In genomic region chrX:31213941-31214340, GRCh38 we compare ENCODE assay signal across 9 cellular contexts.
A peak's percentile ranks its signal among the peaks of the same experiment; 100 is the strongest.
DNase-seq lines count a peak whose midpoint lies in the region; ATAC-seq and TF ChIP-seq lines count a peak whose summit lies in the region.
"Had no signal": no experiment of that assay in that cellular context is flagged by ENCODE, and none has a peak within 500 bp of the region (broad histone marks: within the 10 kb centered on the region; RNA-seq: fewer than 3 reads in every experiment).

No MANE protein-coding gene starts in this region.

- H3K9me2 ChIP-seq in hepatocyte (replicated peaks; ENCODE audit: insufficient read depth) = no peaks in the 10 kb centered on the region

- ATAC-seq in GM19395 (IDR thresholded peaks at IDR 0.05; ENCODE audit: unreplicated experiment) (peak; percentile 57), HG02970 (IDR thresholded peaks at IDR 0.05; ENCODE audit: low FRiP score, unreplicated experiment) (no peak)

- no peaks in the 10 kb centered on the region for H3K9me3 ChIP-seq in BE2C
- H3K9me3 ChIP-seq in hepatocyte (ENCODE audit: low read depth) = no peaks in the 10 kb centered on the region

- peak; percentile 10 for DNase-seq in BE2C
- DNase-seq in RPMI8226 = peak; percentile 7
- DNase-seq in hepatocyte (ENCODE audit: low spot score) = peak; percentile 19
- no peak for DNase-seq in DMS153 (lab: John Stamatoyannopoulos, UW)
- no peak for DNase-seq in SIG-M5 (lab: John Stamatoyannopoulos, UW)
- DNase-seq in stimulated activated CD4-positive, alpha-beta T cell treated with anti-CD3 and anti-CD28 coated beads, Interleukin-4, amount 100 ng/mL, for 24 hours = no peak

- no peaks in the 10 kb centered on the region for H3K36me3 ChIP-seq in BE2C
- H3K36me3 ChIP-seq in hepatocyte (replicated peaks; ENCODE audit: insufficient read depth, low read depth) = no peaks in the 10 kb centered on the region

- H3K4me3 ChIP-seq in BE2C (ENCODE audit: low read depth, low read length) = no peak overlapping the region
- H3K4me3 ChIP-seq in hepatocyte = no peak overlapping the region

- H4K20me1 ChIP-seq in hepatocyte (ENCODE audit: insufficient read depth, poor library complexity, severe bottlenecking) = no peaks in the 10 kb centered on the region

- H3K27ac ChIP-seq in hepatocyte = no peak overlapping the region
- H3K27ac ChIP-seq: HL-60 had no signal

- no peak overlapping the region for H2AFZ ChIP-seq in hepatocyte

- TF ChIP-seq CTCF in BE2C (IDR thresholded peaks at IDR 0.05; ENCODE audit: low read depth, low read length) (peak; percentile 62), hepatocyte (IDR thresholded peaks at IDR 0.05; ENCODE audit: poor library complexity) (peak; percentile 48)

- H3K27me3 ChIP-seq in BE2C = no peaks in the 10 kb centered on the region
- H3K27me3 ChIP-seq in hepatocyte = no peaks in the 10 kb centered on the region

- no peaks in the 10 kb centered on the region for H3K4me1 ChIP-seq in BE2C
- no peaks in the 10 kb centered on the region for H3K4me1 ChIP-seq in hepatocyte (ENCODE audit: insufficient read depth)

- no peaks in the 10 kb centered on the region for H3K79me2 ChIP-seq in hepatocyte

- no peak overlapping the region for H3K4me2 ChIP-seq in hepatocyte

Comparison
In these comparisons a context has a peak if more than half of its experiments do, and no peak if none do; other contexts are left out.
1. DNase-seq: peak in BE2C (single experiment), RPMI8226 (single experiment) and hepatocyte (single experiment); none in DMS153 (single experiment), SIG-M5 (single experiment) and stimulated activated CD4-positive, alpha-beta T cell treated with anti-CD3 and anti-CD28 coated beads, Interleukin-4, amount 100 ng/mL, for 24 hours (single experiment).